9 cellular contexts compared by ENCODE assay signal in the genomic region with DNA sequence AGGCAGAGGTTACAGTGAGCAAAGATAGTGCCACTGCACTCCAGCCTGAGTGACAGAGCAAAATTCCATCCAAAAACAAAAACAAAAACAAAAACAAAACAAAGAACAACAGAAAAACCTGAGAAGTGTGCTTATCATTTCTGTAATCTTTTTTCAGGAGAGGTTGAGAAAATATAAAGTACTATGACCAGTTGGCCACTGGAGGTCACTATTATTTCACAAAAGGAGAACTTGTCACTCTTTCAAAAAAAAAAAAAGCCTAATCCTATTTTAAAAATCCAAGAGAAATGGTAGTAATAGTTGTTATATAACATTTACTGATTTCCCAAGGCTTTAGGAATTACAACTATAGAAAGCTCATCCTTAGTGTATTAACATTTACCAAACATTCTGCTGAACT. TPM values are rescaled to one million over a fixed set of nuclear protein-coding genes. Genes with fewer than 3 reads are reported as not detected.
DNase-seq lines count a peak whose midpoint lies in the region; ATAC-seq, FAIRE-seq and TF ChIP-seq lines count a peak whose summit lies in the region.
"Had no signal": no experiment of that assay in that cellular context is flagged by ENCODE, and none has a peak within 500 bp of the region (broad histone marks: within the 10 kb centered on the region; RNA-seq: fewer than 3 reads in every experiment).

No MANE protein-coding gene starts in this region.

- H3K9me3 ChIP-seq in gastroesophageal sphincter, result no peaks in the 10 kb centered on the region

- TF ChIP-seq POLR2A in gastroesophageal sphincter (IDR thresholded peaks at IDR 0.05) (no peak), GM12891 (IDR thresholded peaks at IDR 0.05; ENCODE audit: low read depth, low read length) (no peak)

- no peak for ATAC-seq in gastroesophageal sphincter
- ATAC-seq in HG03045 (IDR thresholded peaks at IDR 0.05; ENCODE audit: unreplicated experiment), result no peak

- H3K36me3 ChIP-seq in BJ (ENCODE audit: control insufficient read depth, insufficient read depth, low read length) (no peaks in the 10 kb centered on the region), gastroesophageal sphincter (no peaks in the 10 kb centered on the region)

- no peak for TF ChIP-seq EP300 in gastroesophageal sphincter (IDR thresholded peaks at IDR 0.05)

- no peak overlapping the region for H3K4me3 ChIP-seq in BJ (ENCODE audit: low read depth, low read length)
- H3K4me3 ChIP-seq in gastroesophageal sphincter, result no peak overlapping the region

- no peak overlapping the region for H3K27ac Mint-ChIP-seq in HFFc6
- H3K27ac Mint-ChIP-seq in type B pancreatic cell, result no peak overlapping the region
- H3K27ac Mint-ChIP-seq in activated naive CD4-positive, alpha-beta T cell treated with anti-CD3 and anti-CD28 coated beads for 36 hours, result no peak overlapping the region

- H3K4me1 Mint-ChIP-seq in HFFc6 (ENCODE audit: low read depth) (peaks cover 34% of the 10 kb centered on the region), type B pancreatic cell (ENCODE audit: unreplicated experiment) (no peaks in the 10 kb centered on the region)
- H3K4me1 Mint-ChIP-seq in activated naive CD4-positive, alpha-beta T cell treated with anti-CD3 and anti-CD28 coated beads for 36 hours (ENCODE audit: low read depth), result no peaks in the 10 kb centered on the region

- TF ChIP-seq CTCF in BJ (IDR thresholded peaks at IDR 0.05; ENCODE audit: insufficient read depth, low read depth, low read length) (peak; percentile 41), HFFc6 (IDR thresholded peaks at IDR 0.05) (peak; percentile 87), RWPE1 (conservative IDR thresholded peaks at IDR 0.05; ENCODE audit: low read depth) (peak; percentile 56), gastroesophageal sphincter (IDR thresholded peaks at IDR 0.05) (peak; percentile 46 to 59 (median 53)), type B pancreatic cell (conservative IDR thresholded peaks at IDR 0.05) (peak; percentile 80)

- no peak overlapping the region for H3K4me3 Mint-ChIP-seq in HFFc6
- no peak overlapping the region for H3K4me3 Mint-ChIP-seq in type B pancreatic cell
- no peak overlapping the region for H3K4me3 Mint-ChIP-seq in activated naive CD4-positive, alpha-beta T cell treated with anti-CD3 and anti-CD28 coated beads for 36 hours

- H3K27me3 ChIP-seq in BJ (ENCODE audit: control insufficient read depth, insufficient read depth, low read length) (no peaks in the 10 kb centered on the region), gastroesophageal sphincter (no peaks in the 10 kb centered on the region)

- no peak overlapping the region for H3K27ac ChIP-seq in RWPE1
- no peak overlapping the region for H3K27ac ChIP-seq in gastroesophageal sphincter

- CTCF ChIA-PET in BJ (lab: Yijun Ruan, JAX), result interaction anchor here (0.6 to 1.8 kb wide), 11 partner anchors 10 to 1866 kb away, joined by 3 to 5 read pairs (median 3); no protein-coding TSS in a partner anchor
- CTCF ChIA-PET in RWPE1 (lab: Yijun Ruan, JAX), result interaction anchor here (0.6 to 1.1 kb wide), 9 partner anchors 17 to 1412 kb away, joined by 3 to 7 read pairs (median 4); no protein-coding TSS in a partner anchor
- CTCF ChIA-PET in activated naive CD4-positive, alpha-beta T cell treated with anti-CD3 and anti-CD28 coated beads for 36 hours (lab: Charles Lee), result interaction anchor here (0.6 to 0.9 kb wide), 4 partner anchors 13 to 56 kb away, joined by 3 read pairs; no protein-coding TSS in a partner anchor

- H3K4me1 ChIP-seq in gastroesophageal sphincter, result peaks cover 0 to 3% (median 0%) of the 10 kb centered on the region in 3 donors

- no peaks in the 10 kb centered on the region for H3K9me3 Mint-ChIP-seq in HFFc6
- H3K9me3 Mint-ChIP-seq in type B pancreatic cell, result peaks cover 3% of the 10 kb centered on the region
- no peaks in the 10 kb centered on the region for H3K9me3 Mint-ChIP-seq in activated naive CD4-positive, alpha-beta T cell treated with anti-CD3 and anti-CD28 coated beads for 36 hours

- DNase-seq in BJ (ENCODE audit: low read depth), result no peak
- peak; percentile 32 for DNase-seq in HFFc6
- DNase-seq in RWPE1 (ENCODE audit: low spot score), result peak; percentile 52
- DNase-seq in type B pancreatic cell (ENCODE audit: extremely low spot score, unreplicated experiment), result no peak
- no peak for DNase-seq in activated naive CD4-positive, alpha-beta T cell treated with anti-CD3 and anti-CD28 coated beads for 36 hours
- DNase-seq in GM12891 (ENCODE audit: insufficient read length, low spot score), result no peak

- POLR2A ChIA-PET in BJ (lab: Charles Lee) (no interaction called here), RWPE1 (lab: Yijun Ruan, JAX; ENCODE audit: low non-redundant PET) (no interaction called here)

- intact Hi-C loops in activated naive CD4-positive, alpha-beta T cell treated with anti-CD3 and anti-CD28 coated beads for 36 hours (cut with micrococcal nuclease), result loop anchor here (1.0 to 5.0 kb wide), 2 partner anchors 969 to 1689 kb away; no protein-coding TSS in a partner anchor

- FAIRE-seq in GM12891 (lab: Jason Lieb, UNC), result no peak
- FAIRE-seq: colon had no signal

- peaks cover 7% of the 10 kb centered on the region; the same call in 1 of the 2 replicates for H3K27me3 Mint-ChIP-seq in HFFc6 (ENCODE audit: insufficient read depth)
- H3K27me3 Mint-ChIP-seq in type B pancreatic cell, result peaks cover 5% of the 10 kb centered on the region
- H3K27me3 Mint-ChIP-seq in activated naive CD4-positive, alpha-beta T cell treated with anti-CD3 and anti-CD28 coated beads for 36 hours (ENCODE audit: low read depth), result peaks cover 10% of the 10 kb centered on the region

- H3K36me3 Mint-ChIP-seq in HFFc6 (ENCODE audit: low read depth) (peaks cover 7% of the 10 kb centered on the region; the same call in 1 of the 2 replicates), type B pancreatic cell (no peaks in the 10 kb centered on the region)
- no peaks in the 10 kb centered on the region for H3K36me3 Mint-ChIP-seq in activated naive CD4-positive, alpha-beta T cell treated with anti-CD3 and anti-CD28 coated beads for 36 hours (ENCODE audit: low read depth)

TF ChIP-seq in GM12891, 5 proteins besides CTCF, POLR2A, EP300 and RAD21:
- no peak for TF ChIP-seq PAX5 (IDR thresholded peaks at IDR 0.05; ENCODE audit: insufficient read depth, low read length, severe bottlenecking)
- no peak for TF ChIP-seq POLR2AphosphoS5 (IDR thresholded peaks at IDR 0.05; ENCODE audit: low read depth, low read length)
- no peak for TF ChIP-seq TAF1 (IDR thresholded peaks at IDR 0.05; ENCODE audit: low read depth, low read length)
- TF ChIP-seq SPI1 (IDR thresholded peaks at IDR 0.05; ENCODE audit: low read depth, low read length), result no peak
- no peak for TF ChIP-seq POU2F2 (IDR thresholded peaks at IDR 0.05; ENCODE audit: low read depth, low read length)

RNA-seq across cellular contexts. Expression of a gene that starts 24.9 kb away (rescaled TPM):
- polyA plus RNA-seq in BJ (2011; rRNA removed), result 39.4 and 47.7 TPM in 2 replicates
- 95.5 and 95.6 TPM in 2 replicates for polyA minus RNA-seq in BJ (2011; rRNA and poly(A)+ RNA removed)
- 10 to 100 TPM; 15.1 to 24.2 (median 20.7) TPM for total RNA-seq in HFFc6 (2021; fragmentation: NEBNext Ultra II Directional; extraction: Animal tissue kit (Norgen Biotek cat#: 25700))
- 10 to 100 TPM; 36.5 to 70.5 (median 59.9) TPM for total RNA-seq in gastroesophageal sphincter
- 7.3 and 34.0 TPM in 2 replicates for total RNA-seq in type B pancreatic cell (ENCODE audit: low replicate concordance)
- total RNA-seq in activated naive CD4-positive, alpha-beta T cell treated with anti-CD3 and anti-CD28 coated beads for 36 hours, result not detected
- polyA plus RNA-seq in GM12891 (2012; ENCODE audit: low read depth, missing spikeins), result not detected

Comparison
In these comparisons a context has a peak if more than half of its experiments do, and no peak if none do; other contexts are left out.
1. DNase-seq: peak in HFFc6 (single experiment) and RWPE1 (single experiment); none in BJ (single experiment), type B pancreatic cell (single experiment), activated naive CD4-positive, alpha-beta T cell treated with anti-CD3 and anti-CD28 coated beads for 36 hours (single experiment) and GM12891 (single experiment).
2. Peak in every context shown above with its lines, with median percentiles within 50 percentile points of each other: CTCF ChIP-seq.